ENCODE assay signal across 1 cellular context in the genomic region with DNA sequence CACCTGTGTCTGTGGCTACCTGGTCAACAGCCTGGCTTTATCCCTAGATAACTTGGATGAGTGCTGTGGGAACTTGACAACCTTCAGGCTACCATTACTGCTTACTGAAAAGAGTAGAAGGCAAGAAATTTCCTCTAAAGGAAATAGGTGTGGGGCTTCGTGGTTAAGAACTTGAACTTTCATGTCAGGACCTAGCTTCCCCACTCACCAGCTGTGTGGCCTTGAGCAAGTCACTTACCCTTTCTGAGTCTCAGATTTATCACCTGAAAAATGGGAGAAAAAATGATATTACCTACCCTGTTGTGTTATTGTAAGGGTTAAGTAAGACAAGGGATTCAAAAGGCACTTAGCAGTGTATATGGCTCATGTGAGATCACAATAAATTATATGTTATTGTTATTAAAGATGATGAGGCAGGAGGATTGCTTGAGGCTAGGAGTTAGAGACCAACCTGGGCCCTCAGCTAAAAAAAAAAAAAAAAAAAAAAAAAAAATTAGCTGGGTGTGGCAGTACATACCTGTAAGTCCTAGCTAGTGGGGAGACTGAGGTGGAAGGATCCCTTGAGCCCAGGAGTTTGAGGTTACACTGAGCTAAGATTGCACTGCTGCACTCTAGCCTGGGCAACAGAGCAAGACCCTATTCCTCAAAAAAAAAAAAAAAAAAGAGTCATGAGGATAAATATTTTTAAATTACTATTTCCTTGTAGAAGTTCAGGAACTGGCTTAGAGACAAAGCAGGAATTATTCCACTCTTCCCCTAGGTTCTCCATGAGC.
A peak's percentile ranks its signal among the peaks of the same experiment; 100 is the strongest.
TF ChIP-seq lines count a peak whose summit lies in the region.

No MANE protein-coding gene starts in this region.

TF ChIP-seq in HepG2, 621 proteins besides CTCF, POLR2A, EP300 and RAD21 (continued from another document):
- TF ChIP-seq ZSCAN5A (CRISPR knock-in tag; IDR thresholded peaks at IDR 0.05; ENCODE audit: borderline replicate concordance) (0 out of 2 replicates have a peak, but pooled peaks have one; percentile 5), EHMT2 (IDR thresholded peaks at IDR 0.05; ENCODE audit: borderline replicate concordance, low read depth, low read length) (peak; percentile 29; the same call in 1 of the 2 replicates), ZNF160 (CRISPR knock-in tag; IDR thresholded peaks at IDR 0.05) (no peak), ZNF775 (CRISPR knock-in tag; IDR thresholded peaks at IDR 0.05; ENCODE audit: borderline replicate concordance) (no peak), NFYB (CRISPR knock-in tag; IDR thresholded peaks at IDR 0.05) (no peak)
- TF ChIP-seq, protein P1, sequence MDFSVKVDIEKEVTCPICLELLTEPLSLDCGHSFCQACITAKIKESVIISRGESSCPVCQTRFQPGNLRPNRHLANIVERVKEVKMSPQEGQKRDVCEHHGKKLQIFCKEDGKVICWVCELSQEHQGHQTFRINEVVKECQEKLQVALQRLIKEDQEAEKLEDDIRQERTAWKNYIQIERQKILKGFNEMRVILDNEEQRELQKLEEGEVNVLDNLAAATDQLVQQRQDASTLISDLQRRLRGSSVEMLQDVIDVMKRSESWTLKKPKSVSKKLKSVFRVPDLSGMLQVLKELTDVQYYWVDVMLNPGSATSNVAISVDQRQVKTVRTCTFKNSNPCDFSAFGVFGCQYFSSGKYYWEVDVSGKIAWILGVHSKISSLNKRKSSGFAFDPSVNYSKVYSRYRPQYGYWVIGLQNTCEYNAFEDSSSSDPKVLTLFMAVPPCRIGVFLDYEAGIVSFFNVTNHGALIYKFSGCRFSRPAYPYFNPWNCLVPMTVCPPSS (IDR thresholded peaks at IDR 0.05) = no peak
TF ChIP-seq in HepG2: peak in this region for 9.
